ENCODE assay signal across 8 cellular contexts in genomic region chr13:73060251-73061160, GRCh38. TPM values are rescaled to one million over a fixed set of nuclear protein-coding genes. Genes with fewer than 3 reads are reported as not detected.
DNase-seq lines count a peak whose midpoint lies in the region; ATAC-seq and TF ChIP-seq lines count a peak whose summit lies in the region.

No MANE protein-coding gene starts in this region.

- H3K36me3 ChIP-seq in mammary epithelial cell (ENCODE audit: insufficient read depth, low read length) (peaks cover 23% of the 10 kb centered on the region), right lobe of liver (no peaks in the 10 kb centered on the region), tibial artery (peaks cover 0 to 5% (median 5%) of the 10 kb centered on the region in 3 donors)

- under 1% methylated on average over 22 of the region's 26 CpGs for WGBS in mammary epithelial cell (ENCODE audit: low coverage, missing lambda C conversion rate)
- 19% methylated on average over 26 of the region's 26 CpGs for WGBS in right lobe of liver (ENCODE audit: insufficient coverage, low coverage, low lambda C conversion rate, missing lambda C conversion rate)

- H3K4me2 ChIP-seq in mammary epithelial cell (ENCODE audit: insufficient read depth, low read depth, low read length), result peak overlapping the region; percentile 84

- dilution Hi-C loops in mammary epithelial cell (cut with HindIII; ENCODE audit: low sequenced_read_pairs), result no loop called here

- ATAC-seq in right lobe of liver (no peak), GM21526 (IDR thresholded peaks at IDR 0.05; ENCODE audit: low FRiP score, unreplicated experiment) (no peak)

- CTCF ChIA-PET in mammary epithelial cell (lab: Charles Lee; ENCODE audit: low non-redundant PET), result no interaction called here

- peak; percentile 2 for DNase-seq in NCI-H2227 (lab: John Stamatoyannopoulos, UW; ENCODE audit: unreplicated experiment)
- no peak for DNase-seq in NCI-H2227 treated with DMSO at 0.1 percent for 48 hours (lab: John Stamatoyannopoulos, UW)
- DNase-seq in NCI-H345 (lab: John Stamatoyannopoulos, UW), result peak; percentile 38
- peak; percentile 67 for DNase-seq in mammary epithelial cell
- peak in 1 of 3 donors; percentile 25 for DNase-seq in right lobe of liver
- DNase-seq in tibial artery, result peak in 1 of 2 donors; percentile 23
- DNase-seq in superior temporal gyrus (ENCODE audit: extremely low spot score), result no peak

- H2AFZ ChIP-seq in mammary epithelial cell (ENCODE audit: low read depth, low read length), result no peak overlapping the region

- H3K9me3 ChIP-seq in mammary epithelial cell (replicated peaks; ENCODE audit: insufficient read depth, low read length) (no peaks in the 10 kb centered on the region), right lobe of liver (no peaks in the 10 kb centered on the region), tibial artery (no peaks in the 10 kb centered on the region)

- intact Hi-C loops in mammary epithelial cell (cut with micrococcal nuclease) (loop anchor here (1.0 to 2.0 kb wide), 3 partner anchors 165 to 648 kb away; no protein-coding TSS in a partner anchor), right lobe of liver (cut with DNase I) (no loop called here), tibial artery (cut with DNase I; ENCODE audit: low total_unique reads) (no loop called here)

- H3K4me1 ChIP-seq in mammary epithelial cell (ENCODE audit: insufficient read depth, low read length), result peaks cover 50% of the 10 kb centered on the region
- H3K4me1 ChIP-seq in right lobe of liver, result no peaks in the 10 kb centered on the region
- peaks cover 0 to 8% (median 5%) of the 10 kb centered on the region in 4 donors for H3K4me1 ChIP-seq in tibial artery

- in situ Hi-C loops in mammary epithelial cell (cut with MboI; ENCODE audit: low sequenced_read_pairs in 2 of 2), result loop anchor here (10.0 to 25.0 kb wide), 4 partner anchors 223 to 652 kb away; no protein-coding TSS in a partner anchor

- no peaks in the 10 kb centered on the region for H4K20me1 ChIP-seq in mammary epithelial cell (ENCODE audit: insufficient read depth, low read length)

- no peak for TF ChIP-seq POLR2A in right lobe of liver (IDR thresholded peaks at IDR 0.05)

- H3K27me3 ChIP-seq in mammary epithelial cell (ENCODE audit: insufficient read depth, low read length) (no peaks in the 10 kb centered on the region), right lobe of liver (peaks cover 0 to 2% of the 10 kb centered on the region in 2 donors), tibial artery (no peaks in the 10 kb centered on the region)

- no peak for TF ChIP-seq CTCF in mammary epithelial cell (conservative IDR thresholded peaks at IDR 0.05 in 1 of 2, IDR thresholded peaks at IDR 0.05 in 1 of 2; ENCODE audit: extremely low read depth in 1 of 2, insufficient read depth in 1 of 2, low read depth in 1 of 2, low read length in 2 of 2)
- no peak for TF ChIP-seq CTCF in right lobe of liver (IDR thresholded peaks at IDR 0.05)
- TF ChIP-seq CTCF in tibial artery (IDR thresholded peaks at IDR 0.05), result no peak

- H3K27ac ChIP-seq in mammary epithelial cell (ENCODE audit: insufficient read depth, low read depth, low read length) (peak overlapping the region; percentile 96), right lobe of liver (no peak overlapping the region), tibial artery (peak overlapping the region; percentile 73 to 75)

- H3K9ac ChIP-seq in mammary epithelial cell (ENCODE audit: insufficient read depth, low read length), result peak overlapping the region; percentile 99

- H3K4me3 ChIP-seq in mammary epithelial cell (replicated peaks in 1 of 3; ENCODE audit: insufficient read depth in 1 of 3, low read depth in 2 of 3, low read length in 3 of 3) (peak overlapping the region; percentile 61 to 99 (median 85)), right lobe of liver (peak overlapping the region; percentile 59 to 72 (median 71)), tibial artery (peak overlapping the region; percentile 65 to 71)

- BruUV-seq in mammary epithelial cell (replicated peaks; lab: Mats Ljungman, UMichigan), result TSS peak; percentile 82

- peaks cover 67% of the 10 kb centered on the region for H3K79me2 ChIP-seq in mammary epithelial cell (ENCODE audit: insufficient read depth, low read length)

RNA-seq across cellular contexts. Expression of gene KLF5, which starts 1.7 kb away (rescaled TPM):
- total RNA-seq in mammary epithelial cell, result 100 to 1,000 TPM in 1 of 2 donors, 10 to 100 TPM in 1; 34.3 to 175 TPM
- 162 TPM for polyA plus RNA-seq in mammary epithelial cell
- 104 TPM for polyA minus RNA-seq in mammary epithelial cell
- total RNA-seq in right lobe of liver, result 1 to 10 TPM in 2 of 6 experiments, under 1 TPM in 4; 0.29 to 4.2 (median 0.74) TPM

Comparison
In these comparisons a context has a peak if more than half of its experiments do, and no peak if none do; other contexts are left out.
1. DNase-seq: peak in NCI-H2227 (single experiment), NCI-H345 (single experiment) and mammary epithelial cell (single experiment); none in NCI-H2227 treated with DMSO at 0.1 percent for 48 hours (single experiment) and superior temporal gyrus (single experiment).
2. H3K27ac ChIP-seq: peak in mammary epithelial cell (single experiment) and tibial artery (2 of 2); none in right lobe of liver (0 of 3).
3. RNA of gene KLF5, which starts 1.7 kb away (total RNA-seq): 34.3 to 175 TPM in mammary epithelial cell; 0.29 to 4.2 TPM in right lobe of liver; every median in the first group is over 4 times any median in the second.
4. Peak in every context shown above with its lines, with median percentiles within 50 percentile points of each other: H3K4me3 ChIP-seq.